In the genomic region with DNA sequence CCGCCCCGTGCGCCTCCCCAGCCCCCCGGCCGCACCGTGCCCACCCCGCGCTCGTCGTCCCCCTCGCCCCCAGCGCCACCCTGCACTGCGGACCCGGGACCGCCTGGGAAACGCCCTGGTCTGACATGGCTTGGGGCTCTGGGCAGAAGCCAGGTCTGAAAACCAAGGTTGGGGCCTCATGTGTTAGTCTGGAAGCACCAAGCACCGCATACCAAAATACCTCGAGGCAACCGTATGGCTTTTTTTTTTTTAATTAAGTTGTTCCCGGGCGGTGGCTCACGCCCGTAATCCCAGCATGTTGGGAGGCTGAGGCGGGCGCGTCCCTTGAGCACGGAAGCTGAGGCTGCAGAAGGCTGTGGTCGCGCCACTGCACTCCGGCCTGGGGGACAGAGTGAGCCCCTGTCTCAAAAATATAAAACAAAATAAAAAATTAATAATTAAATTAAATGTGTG, we compare ENCODE assay signal across 8 cellular contexts.
A peak's percentile ranks its signal among the peaks of the same experiment; 100 is the strongest.
DNase-seq lines count a peak whose midpoint lies in the region; ATAC-seq and TF ChIP-seq lines count a peak whose summit lies in the region.

No MANE protein-coding gene starts in this region.

- ATAC-seq in HG02642 (IDR thresholded peaks at IDR 0.05; ENCODE audit: poor library complexity, unreplicated experiment) (peak; percentile 19), lower lobe of right lung (peak; percentile 9 to 16), upper lobe of left lung (ENCODE audit: low FRiP score in 2 of 2) (peak; percentile 19 to 25)

- peak overlapping the region; percentile 97 for H3K27ac ChIP-seq in lower lobe of right lung
- peak overlapping the region; percentile 95 to 99 (median 98) for H3K27ac ChIP-seq in upper lobe of left lung

- peak; percentile 7 for TF ChIP-seq CTCF in chondrocyte (IDR thresholded peaks at IDR 0.05)
- no peak for TF ChIP-seq CTCF in lower lobe of right lung (IDR thresholded peaks at IDR 0.05)
- no peak for TF ChIP-seq CTCF in upper lobe of left lung (IDR thresholded peaks at IDR 0.05)

- H3K27me3 ChIP-seq in lower lobe of right lung (ENCODE audit: low read depth) (no peaks in the 10 kb centered on the region), upper lobe of left lung (no peaks in the 10 kb centered on the region)

- no peaks in the 10 kb centered on the region for H3K9me3 ChIP-seq in lower lobe of right lung
- no peaks in the 10 kb centered on the region for H3K9me3 ChIP-seq in upper lobe of left lung

- H3K36me3 ChIP-seq in lower lobe of right lung (no peaks in the 10 kb centered on the region), upper lobe of left lung (no peaks in the 10 kb centered on the region)

- no peak for DNase-seq in activated CD4-positive, alpha-beta T cell treated with anti-CD3 and anti-CD28 coated beads, Interleukin-2, amount 10 ng/mL, durations not matched to agents 24 days and 14 days
- DNase-seq in activated CD4-positive, alpha-beta T cell treated with anti-CD3 and anti-CD28 coated beads, Interleukin-2, amount 50 U/mL, for 1 hour = no peak
- DNase-seq in NCI-H774 (lab: John Stamatoyannopoulos, UW) (peak; percentile 38), chondrocyte (ENCODE audit: low spot score) (no peak), lower lobe of right lung (peak; percentile 74), upper lobe of left lung (peak; percentile 57 to 91), ACHN (no peak)

- H3K9me3 Mint-ChIP-seq in activated CD4-positive, alpha-beta T cell treated with anti-CD3 and anti-CD28 coated beads, Interleukin-2, amount 10 ng/mL, durations not matched to agents 24 days and 14 days = no peaks in the 10 kb centered on the region
- H3K9me3 Mint-ChIP-seq in chondrocyte (ENCODE audit: low read depth) = no peaks in the 10 kb centered on the region

- no peak for TF ChIP-seq EP300 in upper lobe of left lung (IDR thresholded peaks at IDR 0.05)

- H3K4me3 Mint-ChIP-seq in activated CD4-positive, alpha-beta T cell treated with anti-CD3 and anti-CD28 coated beads, Interleukin-2, amount 10 ng/mL, durations not matched to agents 24 days and 14 days = peak overlapping the region; percentile 89
- H3K4me3 Mint-ChIP-seq in chondrocyte (ENCODE audit: unreplicated experiment) = peak overlapping the region; percentile 75

- peaks cover 45% of the 10 kb centered on the region for H3K4me1 Mint-ChIP-seq in activated CD4-positive, alpha-beta T cell treated with anti-CD3 and anti-CD28 coated beads, Interleukin-2, amount 10 ng/mL, durations not matched to agents 24 days and 14 days
- peaks cover 54% of the 10 kb centered on the region for H3K4me1 Mint-ChIP-seq in chondrocyte (ENCODE audit: low read depth)

- peaks cover 4% of the 10 kb centered on the region for H3K36me3 Mint-ChIP-seq in activated CD4-positive, alpha-beta T cell treated with anti-CD3 and anti-CD28 coated beads, Interleukin-2, amount 10 ng/mL, durations not matched to agents 24 days and 14 days (ENCODE audit: low read depth)
- H3K36me3 Mint-ChIP-seq in chondrocyte (ENCODE audit: low read depth) = no peaks in the 10 kb centered on the region

- in situ Hi-C loops in ACHN (cut with HindIII; ENCODE audit: low pct_ligation_motif_present, low pct_unique_long_range_greater_than_20kb, low sequenced_read_pairs) = loop anchor here (25.0 kb wide), 1 partner anchor 104 kb away; a partner anchor contains a TSS

- peak overlapping the region; percentile 67 for H3K4me3 ChIP-seq in lower lobe of right lung
- peak overlapping the region; percentile 45 to 62 (median 52) for H3K4me3 ChIP-seq in upper lobe of left lung

- no peaks in the 10 kb centered on the region for H3K27me3 Mint-ChIP-seq in activated CD4-positive, alpha-beta T cell treated with anti-CD3 and anti-CD28 coated beads, Interleukin-2, amount 10 ng/mL, durations not matched to agents 24 days and 14 days
- H3K27me3 Mint-ChIP-seq in chondrocyte (ENCODE audit: low read depth) = no peaks in the 10 kb centered on the region

- intact Hi-C loops in activated CD4-positive, alpha-beta T cell treated with anti-CD3 and anti-CD28 coated beads, Interleukin-2, amount 10 ng/mL, durations not matched to agents 24 days and 14 days (cut with micrococcal nuclease) = loop anchor here (1.0 to 10.0 kb wide), 7 partner anchors 12 to 1426 kb away; a partner anchor contains a TSS
- intact Hi-C loops in lower lobe of right lung (cut with DNase I) = loop anchor here (10.0 kb wide), 1 partner anchor 106 kb away; no protein-coding TSS in a partner anchor

- WGBS in upper lobe of left lung, 2 donors = 1 to 5% methylated on average over 18 to 30 of the region's 30 CpGs

- H3K4me1 ChIP-seq in lower lobe of right lung = peaks cover 67% of the 10 kb centered on the region
- peaks cover 25 to 38% (median 33%) of the 10 kb centered on the region in 4 donors for H3K4me1 ChIP-seq in upper lobe of left lung

- H3K27ac Mint-ChIP-seq in activated CD4-positive, alpha-beta T cell treated with anti-CD3 and anti-CD28 coated beads, Interleukin-2, amount 10 ng/mL, durations not matched to agents 24 days and 14 days = peak overlapping the region; percentile 98
- peak overlapping the region; percentile 98 for H3K27ac Mint-ChIP-seq in chondrocyte (ENCODE audit: unreplicated experiment)

- TF ChIP-seq POLR2A in upper lobe of left lung (IDR thresholded peaks at IDR 0.05) = no peak

Comparison
In these comparisons a context has a peak if more than half of its experiments do, and no peak if none do; other contexts are left out.
1. DNase-seq: peak in NCI-H774 (single experiment), lower lobe of right lung (single experiment) and upper lobe of left lung (2 of 2); none in activated CD4-positive, alpha-beta T cell treated with anti-CD3 and anti-CD28 coated beads, Interleukin-2, amount 10 ng/mL, durations not matched to agents 24 days and 14 days (single experiment), activated CD4-positive, alpha-beta T cell treated with anti-CD3 and anti-CD28 coated beads, Interleukin-2, amount 50 U/mL, for 1 hour (single experiment), chondrocyte (single experiment) and ACHN (single experiment).
2. Peak in every context shown above with its lines, with median percentiles within 50 percentile points of each other: ATAC-seq.